ENCODE assay signal across 16 cellular contexts in genomic region chr17:14471052-14471451, GRCh38.
DNase-seq lines count a peak whose midpoint lies in the region; ATAC-seq, FAIRE-seq and TF ChIP-seq lines count a peak whose summit lies in the region.
"Had no signal": no experiment of that assay in that cellular context is flagged by ENCODE, and none has a peak within 500 bp of the region (broad histone marks: within the 10 kb centered on the region; RNA-seq: fewer than 3 reads in every experiment).

No MANE protein-coding gene starts in this region.

- CTCF ChIA-PET in activated CD8-positive, alpha-beta T cell treated with anti-CD3 and anti-CD28 coated beads, Interleukin-2, amount 10 ng/mL, durations not matched to agents 7 days and 5 days (lab: Charles Lee), result no interaction called here

- DNase-seq in AG09319 (ENCODE audit: extremely low read depth, low read depth), result peak; percentile 79
- DNase-seq in HuH-7 (ENCODE audit: low spot score), result peak; percentile 21
- peak; percentile 76 for DNase-seq in bronchial epithelial cell (ENCODE audit: low read depth)
- peak; percentile 36 for DNase-seq in mucosa of gallbladder (ENCODE audit: low spot score)
- DNase-seq in activated CD8-positive, alpha-beta T cell treated with anti-CD3 and anti-CD28 coated beads, Interleukin-2, amount 10 ng/mL, durations not matched to agents 7 days and 5 days, result no peak
- no peak for DNase-seq in GM19238 (ENCODE audit: insufficient read length, low spot score)
- no peak for DNase-seq in NCI-H2029 treated with DMSO at 0.1 percent for 48 hours (lab: John Stamatoyannopoulos, UW)
- DNase-seq: activated CD4-positive, CD25-positive, alpha-beta regulatory T cell; CD4-positive, alpha-beta memory T cell; heart right ventricle; NCI-H2081; stimulated activated CD8-positive, alpha-beta memory T cell treated with anti-CD3 and anti-CD28 coated beads, Interleukin-4, amount 100 ng/mL, for 48 hours had no signal

- H3K27me3 Mint-ChIP-seq in activated CD8-positive, alpha-beta T cell treated with anti-CD3 and anti-CD28 coated beads, Interleukin-2, amount 10 ng/mL, durations not matched to agents 7 days and 5 days (ENCODE audit: low read depth), result no peaks in the 10 kb centered on the region

- no peaks in the 10 kb centered on the region for H3K36me3 Mint-ChIP-seq in activated CD8-positive, alpha-beta T cell treated with anti-CD3 and anti-CD28 coated beads, Interleukin-2, amount 10 ng/mL, durations not matched to agents 7 days and 5 days (ENCODE audit: low read depth)

- FAIRE-seq in bronchial epithelial cell (lab: Jason Lieb, UNC), result no peak
- FAIRE-seq: GM12892, HTR-8/SVneo had no signal

- no peak overlapping the region for H3K27ac Mint-ChIP-seq in activated CD8-positive, alpha-beta T cell treated with anti-CD3 and anti-CD28 coated beads, Interleukin-2, amount 10 ng/mL, durations not matched to agents 7 days and 5 days
- H3K27ac Mint-ChIP-seq: CD4-positive, alpha-beta memory T cell had no signal

- H3K27me3 ChIP-seq in bronchial epithelial cell (ENCODE audit: control insufficient read depth, insufficient read depth, low read length), result no peaks in the 10 kb centered on the region

- ATAC-seq in activated CD8-positive, alpha-beta T cell treated with anti-CD3 and anti-CD28 coated beads, Interleukin-2, amount 10 ng/mL, durations not matched to agents 7 days and 5 days, result no peak
- ATAC-seq in HG02981 (IDR thresholded peaks at IDR 0.05; ENCODE audit: unreplicated experiment), result no peak

- no peaks in the 10 kb centered on the region for H3K4me1 Mint-ChIP-seq in activated CD8-positive, alpha-beta T cell treated with anti-CD3 and anti-CD28 coated beads, Interleukin-2, amount 10 ng/mL, durations not matched to agents 7 days and 5 days (ENCODE audit: low read depth)

- H3K9me3 Mint-ChIP-seq in activated CD8-positive, alpha-beta T cell treated with anti-CD3 and anti-CD28 coated beads, Interleukin-2, amount 10 ng/mL, durations not matched to agents 7 days and 5 days (ENCODE audit: insufficient read depth), result no peaks in the 10 kb centered on the region
- H3K9me3 Mint-ChIP-seq: central memory CD8-positive, alpha-beta T cell had no signal

- H3K4me3 ChIP-seq in bronchial epithelial cell (ENCODE audit: low read depth, low read length), result no peak overlapping the region
- H3K4me3 ChIP-seq: heart right ventricle had no signal

- no peaks in the 10 kb centered on the region for H3K36me3 ChIP-seq in bronchial epithelial cell (ENCODE audit: control insufficient read depth, insufficient read depth, low read length)
- H3K36me3 ChIP-seq: heart right ventricle had no signal

- no peak for TF ChIP-seq CTCF in AG09319 (IDR thresholded peaks at IDR 0.05; ENCODE audit: low read depth, low read length)
- no peak for TF ChIP-seq CTCF in bronchial epithelial cell (IDR thresholded peaks at IDR 0.05; ENCODE audit: insufficient read depth, low read length, severe bottlenecking)

- POLR2A ChIA-PET in activated CD8-positive, alpha-beta T cell treated with anti-CD3 and anti-CD28 coated beads, Interleukin-2, amount 10 ng/mL, durations not matched to agents 7 days and 5 days (lab: Charles Lee), result no interaction called here

- H3K4me3 Mint-ChIP-seq in activated CD8-positive, alpha-beta T cell treated with anti-CD3 and anti-CD28 coated beads, Interleukin-2, amount 10 ng/mL, durations not matched to agents 7 days and 5 days, result no peak overlapping the region
- H3K4me3 Mint-ChIP-seq: CD4-positive, alpha-beta memory T cell; central memory CD8-positive, alpha-beta T cell had no signal

Comparison
In these comparisons a context has a peak if more than half of its experiments do, and no peak if none do; other contexts are left out.
1. DNase-seq: peak in AG09319 (single experiment), HuH-7 (single experiment), bronchial epithelial cell (single experiment) and mucosa of gallbladder (single experiment); none in activated CD8-positive, alpha-beta T cell treated with anti-CD3 and anti-CD28 coated beads, Interleukin-2, amount 10 ng/mL, durations not matched to agents 7 days and 5 days (single experiment), GM19238 (single experiment) and NCI-H2029 treated with DMSO at 0.1 percent for 48 hours (single experiment).